ENCODE assay signal across 4 cellular contexts in genomic region chrX:110333458-110333857, GRCh38. TPM values are rescaled to one million over a fixed set of nuclear protein-coding genes. Genes with fewer than 3 reads are reported as not detected.
"Had no signal": no experiment of that assay in that cellular context is flagged by ENCODE, and none has a peak within 500 bp of the region (broad histone marks: within the 10 kb centered on the region; RNA-seq: fewer than 3 reads in every experiment).

No MANE protein-coding gene starts in this region.

RNA-seq across cellular contexts. Expression of gene RTL9, which starts 25.2 kb away (rescaled TPM):
- total RNA-seq: upper lobe of right lung, ureter, vagina had no signal
- polyA plus RNA-seq: stomach had no signal
